Comparison of ENCODE assay signal across 29 cellular contexts in the genomic region with DNA sequence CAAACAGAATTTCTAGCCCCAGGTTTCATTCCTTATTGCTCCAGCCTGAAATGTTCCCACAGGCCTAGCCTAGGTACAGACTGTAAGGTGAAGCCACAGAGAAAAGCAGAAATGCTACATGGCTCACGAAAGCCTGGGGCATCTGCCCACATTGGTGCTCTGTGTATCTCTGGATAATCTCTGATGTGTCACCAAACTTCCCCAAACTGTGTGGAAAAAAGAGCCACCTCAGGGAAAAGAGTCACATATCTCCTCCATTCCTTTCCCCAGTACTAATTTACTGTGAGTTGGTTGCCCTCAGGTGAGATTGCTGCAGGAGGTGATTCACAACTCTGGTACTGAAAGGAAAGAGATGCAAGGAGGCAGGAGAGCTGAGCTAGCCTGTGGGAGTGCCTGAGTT.
DNase-seq lines count a peak whose midpoint lies in the region; ATAC-seq and TF ChIP-seq lines count a peak whose summit lies in the region.
"Had no signal": no experiment of that assay in that cellular context is flagged by ENCODE, and none has a peak within 500 bp of the region (broad histone marks: within the 10 kb centered on the region; RNA-seq: fewer than 3 reads in every experiment).

No MANE protein-coding gene starts in this region.

- peak; percentile 33 for DNase-seq in SKM-1 treated with dmso at 0.1 percent for 144 hours (lab: John Stamatoyannopoulos, UW; ENCODE audit: unreplicated experiment)
- no peak for DNase-seq in SKM-1 (lab: John Stamatoyannopoulos, UW; ENCODE audit: unreplicated experiment)
- peak; percentile 31 for DNase-seq in RWPE1 (ENCODE audit: low spot score)
- no peak for DNase-seq in endothelial cell (ENCODE audit: low spot score)
- DNase-seq in smooth muscle cell (lab: John Stamatoyannopoulos, UW; ENCODE audit: unreplicated experiment) = no peak
- DNase-seq in activated CD4-positive, alpha-beta T cell treated with anti-CD3 and anti-CD28 coated beads, Interleukin-2, amount 50 U/mL, for 4 hours = no peak
- DNase-seq in COLO668 (lab: John Stamatoyannopoulos, UW; ENCODE audit: unreplicated experiment) = no peak
- DNase-seq: 8988T; activated CD4-positive, alpha-beta T cell treated with anti-CD3 and anti-CD28 coated beads for 1 hour; amygdala; CD4-positive, CD25-positive, alpha-beta regulatory T cell; DND-41; effector memory CD4-positive, alpha-beta T cell; glutamatergic neuron; left ventricle myocardium superior; NCI-H1930; NCI-H2171 treated with DMSO at 0.1 percent for 48 hours; NCI-H510A; Peyer's patch; posterior cingulate gyrus; right cardiac atrium; SJCRH30; stimulated activated CD4-positive, alpha-beta T cell treated with anti-CD3 and anti-CD28 coated beads, Interleukin-1b, Interleukin-23, amount 100 ng/mL, for 48 hours; stimulated activated naive CD4-positive, alpha-beta T cell treated with Interleukin-2 at 50 U/mL for 16 hours; T-helper 1 cell had no signal

- TF ChIP-seq CTCF in RWPE1 (conservative IDR thresholded peaks at IDR 0.05; ENCODE audit: low read depth) (no peak), endothelial cell (IDR thresholded peaks at IDR 0.05; ENCODE audit: unreplicated experiment) (no peak), smooth muscle cell (IDR thresholded peaks at IDR 0.05; ENCODE audit: borderline replicate concordance, insufficient read depth, poor library complexity, severe bottlenecking) (no peak)

- H3K4me1 ChIP-seq in smooth muscle cell (ENCODE audit: low read depth) = peaks cover 7% of the 10 kb centered on the region
- H3K4me1 ChIP-seq: Peyer's patch had no signal

- H3K4me2 ChIP-seq in smooth muscle cell = no peak overlapping the region

- no peak overlapping the region for H3K4me3 ChIP-seq in smooth muscle cell
- H3K4me3 ChIP-seq: Peyer's patch, SJCRH30, suprapubic skin had no signal

- no peak overlapping the region for H2AFZ ChIP-seq in smooth muscle cell (ENCODE audit: low read depth)

- WGBS in smooth muscle cell (ENCODE audit: low lambda C conversion rate) = 40% methylated on average over 1 of the region's 1 CpG

- H3K27ac ChIP-seq in RWPE1 = no peak overlapping the region
- peak overlapping the region; percentile 68 for H3K27ac ChIP-seq in smooth muscle cell (ENCODE audit: low read depth)
- H3K27ac ChIP-seq: neutrophil, Peyer's patch, SJCRH30, suprapubic skin had no signal

- no peak overlapping the region for H3K9ac ChIP-seq in smooth muscle cell (ENCODE audit: low read depth)

- no peaks in the 10 kb centered on the region for H3K79me2 ChIP-seq in smooth muscle cell (ENCODE audit: low read depth)

- ATAC-seq in activated T-helper 17 cell treated with anti-CD3 and anti-CD28 coated beads, Interleukin-2, amount 50 U/mL, for 72 hours (replicated peaks) = no peak
- ATAC-seq: activated naive CD4-positive, alpha-beta T cell treated with anti-CD3 and anti-CD28 coated beads, Interleukin-2, amount 50 U/mL, for 72 hours; left ventricle myocardium superior; right cardiac atrium had no signal

- H3K4me3 Mint-ChIP-seq in endothelial cell (ENCODE audit: unreplicated experiment) = no peak overlapping the region
- H3K4me3 Mint-ChIP-seq in activated T-helper 17 cell treated with anti-CD3 and anti-CD28 coated beads, Interleukin-2, amount 50 U/mL, for 72 hours = no peak overlapping the region
- H3K4me3 Mint-ChIP-seq: CD4-positive, CD25-positive, alpha-beta regulatory T cell had no signal

- H3K4me1 Mint-ChIP-seq in endothelial cell (ENCODE audit: unreplicated experiment) = peaks cover 26% of the 10 kb centered on the region
- no peaks in the 10 kb centered on the region for H3K4me1 Mint-ChIP-seq in activated T-helper 17 cell treated with anti-CD3 and anti-CD28 coated beads, Interleukin-2, amount 50 U/mL, for 72 hours
- H3K4me1 Mint-ChIP-seq: CD4-positive, CD25-positive, alpha-beta regulatory T cell had no signal

- H3K9me3 ChIP-seq in smooth muscle cell (replicated peaks; ENCODE audit: low read depth) = no peaks in the 10 kb centered on the region
- H3K9me3 ChIP-seq: neutrophil, Peyer's patch, SJCRH30, suprapubic skin had no signal

- H3K27ac Mint-ChIP-seq in endothelial cell (ENCODE audit: unreplicated experiment) = peak overlapping the region; percentile 58
- no peak overlapping the region for H3K27ac Mint-ChIP-seq in activated T-helper 17 cell treated with anti-CD3 and anti-CD28 coated beads, Interleukin-2, amount 50 U/mL, for 72 hours
- H3K27ac Mint-ChIP-seq: activated naive CD4-positive, alpha-beta T cell treated with anti-CD3 and anti-CD28 coated beads, Interleukin-2, amount 50 U/mL, for 72 hours; CD4-positive, CD25-positive, alpha-beta regulatory T cell had no signal

- peaks cover 3% of the 10 kb centered on the region for H3K36me3 Mint-ChIP-seq in endothelial cell (ENCODE audit: low read depth, unreplicated experiment)
- no peaks in the 10 kb centered on the region for H3K36me3 Mint-ChIP-seq in activated T-helper 17 cell treated with anti-CD3 and anti-CD28 coated beads, Interleukin-2, amount 50 U/mL, for 72 hours (ENCODE audit: low read depth)
- H3K36me3 Mint-ChIP-seq: activated naive CD4-positive, alpha-beta T cell treated with anti-CD3 and anti-CD28 coated beads, Interleukin-2, amount 50 U/mL, for 72 hours; CD4-positive, CD25-positive, alpha-beta regulatory T cell had no signal

- no peaks in the 10 kb centered on the region for H3K36me3 ChIP-seq in smooth muscle cell (ENCODE audit: low read depth)
- H3K36me3 ChIP-seq: neutrophil, Peyer's patch, SJCRH30, suprapubic skin had no signal

- H3K9me3 Mint-ChIP-seq in endothelial cell (ENCODE audit: unreplicated experiment) = no peaks in the 10 kb centered on the region
- H3K9me3 Mint-ChIP-seq in activated T-helper 17 cell treated with anti-CD3 and anti-CD28 coated beads, Interleukin-2, amount 50 U/mL, for 72 hours = no peaks in the 10 kb centered on the region
- H3K9me3 Mint-ChIP-seq: activated naive CD4-positive, alpha-beta T cell treated with anti-CD3 and anti-CD28 coated beads, Interleukin-2, amount 50 U/mL, for 72 hours had no signal

- peaks cover 3% of the 10 kb centered on the region for H3F3A ChIP-seq in smooth muscle cell (ENCODE audit: low read depth)

- H3K27me3 Mint-ChIP-seq in endothelial cell (ENCODE audit: unreplicated experiment) = peaks cover 1% of the 10 kb centered on the region
- H3K27me3 Mint-ChIP-seq in activated T-helper 17 cell treated with anti-CD3 and anti-CD28 coated beads, Interleukin-2, amount 50 U/mL, for 72 hours = peaks cover 11% of the 10 kb centered on the region

- POLR2A ChIA-PET in RWPE1 (lab: Yijun Ruan, JAX; ENCODE audit: low non-redundant PET) = no interaction called here

- H4K20me1 ChIP-seq in smooth muscle cell (ENCODE audit: low read depth) = no peaks in the 10 kb centered on the region

- H3K27me3 ChIP-seq in smooth muscle cell (ENCODE audit: low read depth) = no peaks in the 10 kb centered on the region
- H3K27me3 ChIP-seq: neutrophil, Peyer's patch, SJCRH30 had no signal

- CTCF ChIA-PET in RWPE1 (lab: Yijun Ruan, JAX) = interaction anchor here (0.6 kb wide), 1 partner anchor 117 kb away, joined by 5 read pairs; no protein-coding TSS in a partner anchor

Comparison
In these comparisons a context has a peak if more than half of its experiments do, and no peak if none do; other contexts are left out.
1. DNase-seq: peak in SKM-1 treated with dmso at 0.1 percent for 144 hours (single experiment) and RWPE1 (single experiment); none in SKM-1 (single experiment), endothelial cell (single experiment), smooth muscle cell (single experiment), activated CD4-positive, alpha-beta T cell treated with anti-CD3 and anti-CD28 coated beads, Interleukin-2, amount 50 U/mL, for 4 hours (0 of 2) and COLO668 (single experiment).